In genomic region chr1:153626929-153627796, GRCh38 we compare ENCODE assay signal across 1 cellular context.
TF ChIP-seq lines count a peak whose summit lies in the region.

Gene S100A13, minus strand, starts transcription at chr1:153627505. Its CDS starts 1,033 bp downstream, at chr1:153626472.

TF ChIP-seq in K562, 482 proteins besides CTCF, POLR2A, EP300 and RAD21 (continues in another document):
- TF ChIP-seq LARP7 (IDR thresholded peaks at IDR 0.05) (no peak), FOXP1 (CRISPR knock-in tag; IDR thresholded peaks at IDR 0.05) (peak; percentile 75; the same call in 1 of the 2 replicates), DIDO1 (tag; IDR thresholded peaks at IDR 0.05; ENCODE audit: low read depth) (no peak), RHOXF2B (CRISPR knock-in tag; conservative IDR thresholded peaks at IDR 0.05) (no peak), ZNF518B (CRISPR knock-in tag; IDR thresholded peaks at IDR 0.05) (no peak), NR0B1 (IDR thresholded peaks at IDR 0.05; ENCODE audit: partially characterized antibody) (no peak), ZNF584 (CRISPR knock-in tag; IDR thresholded peaks at IDR 0.05; ENCODE audit: low read depth) (0 out of 2 replicates have a peak, but pooled peaks have one; percentile 24), ZNF212 (CRISPR knock-in tag; IDR thresholded peaks at IDR 0.05) (no peak), ZC3H11A (IDR thresholded peaks at IDR 0.05; ENCODE audit: low read depth, low read length) (no peak), CREB3L1 (IDR thresholded peaks at IDR 0.05; ENCODE audit: borderline replicate concordance, low read depth) (no peak), CCNT2 (IDR thresholded peaks at IDR 0.05; ENCODE audit: borderline replicate concordance, extremely low read depth, insufficient read length, low read depth, low read length) (no peak), SRSF3 (IDR thresholded peaks at IDR 0.05; ENCODE audit: insufficient read depth, low read length) (no peak), RUNX1 (IDR thresholded peaks at IDR 0.05; ENCODE audit: low read depth) (no peak), TCF7L2 (IDR thresholded peaks at IDR 0.05; ENCODE audit: low read depth, low read length) (no peak), FOXJ2 (tag; IDR thresholded peaks at IDR 0.05) (no peak), ZFPM2 (CRISPR knock-in tag; IDR thresholded peaks at IDR 0.05) (no peak), ZBTB40 (IDR thresholded peaks at IDR 0.05) (no peak), ZBTB40 (CRISPR knock-in tag; IDR thresholded peaks at IDR 0.05) (no peak), PCBP1 (IDR thresholded peaks at IDR 0.05; ENCODE audit: low read depth, low read length, poor library complexity, severe bottlenecking) (no peak), ZNF740 (CRISPR knock-in tag; IDR thresholded peaks at IDR 0.05) (no peak), ZNF740 (tag; IDR thresholded peaks at IDR 0.05) (no peak), LEF1 (IDR thresholded peaks at IDR 0.05) (peak; percentile 58; the same call in 1 of the 2 replicates), RBFOX2 (IDR thresholded peaks at IDR 0.05; ENCODE audit: low read depth, low read length) (peak; percentile 90), GTF2E2 (tag; IDR thresholded peaks at IDR 0.05) (peak; percentile 93), DPF2 (IDR thresholded peaks at IDR 0.05) (peak; percentile 48), KDM1A (IDR thresholded peaks at IDR 0.05) (no peak; a peak in 1 of 4 replicates), YY1 (IDR thresholded peaks at IDR 0.05; ENCODE audit: borderline replicate concordance in 1 of 3, control insufficient read depth in 1 of 3, extremely low read depth in 1 of 3, insufficient read depth in 3 of 3, insufficient read length in 1 of 3, insufficient replicate concordance in 2 of 3, low read depth in 1 of 3, low read length in 2 of 3) (peak in 2 of 3 experiments; percentile 29 to 55), ZNF589 (CRISPR knock-in tag; IDR thresholded peaks at IDR 0.05; ENCODE audit: low read depth) (peak; percentile 54; the same call in 1 of the 2 replicates), PREB (CRISPR knock-in tag; IDR thresholded peaks at IDR 0.05) (no peak), ZNF57 (CRISPR knock-in tag; IDR thresholded peaks at IDR 0.05) (no peak), ZNF263 (CRISPR knock-in tag; IDR thresholded peaks at IDR 0.05; ENCODE audit: borderline replicate concordance) (0 out of 2 replicates have a peak, but pooled peaks have one; percentile 20), MEF2D (tag; conservative IDR thresholded peaks at IDR 0.05; ENCODE audit: low read depth) (no peak), MTA2 (IDR thresholded peaks at IDR 0.05; ENCODE audit: low read depth) (no peak), THRAP3 (IDR thresholded peaks at IDR 0.05; ENCODE audit: borderline replicate concordance) (no peak), MAFK (IDR thresholded peaks at IDR 0.05; ENCODE audit: low read length) (no peak), ZNF239 (CRISPR knock-in tag; IDR thresholded peaks at IDR 0.05) (no peak), POLR3G (IDR thresholded peaks at IDR 0.05; ENCODE audit: extremely low read depth, insufficient read length, insufficient replicate concordance) (no peak), GATA2 (CRISPR knock-in tag; IDR thresholded peaks at IDR 0.05) (no peak), YBX1 (IDR thresholded peaks at IDR 0.05) (no peak), CREB5 (CRISPR knock-in tag; IDR thresholded peaks at IDR 0.05) (no peak), BHLHE40 (IDR thresholded peaks at IDR 0.05; ENCODE audit: low read length) (no peak), ZNF274 (IDR thresholded peaks at IDR 0.05; ENCODE audit: borderline replicate concordance, low read depth, low read length) (no peak), ZFP1 (CRISPR knock-in tag; IDR thresholded peaks at IDR 0.05) (no peak), ZNF561 (CRISPR knock-in tag; conservative IDR thresholded peaks at IDR 0.05) (no peak), ELF4 (CRISPR knock-in tag; IDR thresholded peaks at IDR 0.05) (no peak), ATF1 (CRISPR knock-in tag; IDR thresholded peaks at IDR 0.05) (no peak), ATF1 (tag; IDR thresholded peaks at IDR 0.05) (0 out of 2 replicates have a peak, but pooled peaks have one; percentile 25), PPARD (CRISPR knock-in tag; IDR thresholded peaks at IDR 0.05) (no peak), ZFP30 (CRISPR knock-in tag; IDR thresholded peaks at IDR 0.05; ENCODE audit: borderline replicate concordance) (no peak), RNF2 (IDR thresholded peaks at IDR 0.05) (0 out of 2 replicates have a peak, but pooled peaks have one; percentile 47), BRF1 (IDR thresholded peaks at IDR 0.05; ENCODE audit: borderline replicate concordance, extremely low read depth, insufficient read length) (no peak), RBM15 (IDR thresholded peaks at IDR 0.05; ENCODE audit: insufficient read depth, low read length) (no peak), ZNF316 (IDR thresholded peaks at IDR 0.05) (no peak), ZNF165 (CRISPR knock-in tag; IDR thresholded peaks at IDR 0.05; ENCODE audit: borderline replicate concordance) (no peak), ZNF347 (CRISPR knock-in tag; IDR thresholded peaks at IDR 0.05; ENCODE audit: low read depth) (no peak)
